8 cellular contexts compared by ENCODE assay signal in genomic region chr5:139646912-139647391, GRCh38. TPM values are rescaled to one million over a fixed set of nuclear protein-coding genes. Genes with fewer than 3 reads are reported as not detected.
DNase-seq lines count a peak whose midpoint lies in the region; ATAC-seq lines count a peak whose summit lies in the region.

No MANE protein-coding gene starts in this region.

- in situ Hi-C loops in G401 (cut with HindIII; ENCODE audit: low sequenced_read_pairs): loop anchor here (10.0 kb wide), 1 partner anchor 72 kb away; no protein-coding TSS in a partner anchor

- DNase-seq in G401 (ENCODE audit: low spot score) (peak; percentile 46), OCI-M1 (lab: John Stamatoyannopoulos, UW) (peak; percentile 83), left cardiac atrium (peak; percentile 41), posterior vena cava (ENCODE audit: low spot score) (peak; percentile 81), cortex of kidney (lab: John Stamatoyannopoulos, UW) (no peak)

- intact Hi-C loops in left cardiac atrium (cut with DNase I): no loop called here
- intact Hi-C loops in posterior vena cava (cut with DNase I): loop anchor here in 1 of 2 donors (5.0 kb wide), 1 partner anchor 40 kb away; no protein-coding TSS in a partner anchor

- ATAC-seq in left cardiac atrium (no peak), HG02973 (IDR thresholded peaks at IDR 0.05; ENCODE audit: unreplicated experiment) (no peak), HG03432 (IDR thresholded peaks at IDR 0.05; ENCODE audit: unreplicated experiment) (no peak), HG02623 (IDR thresholded peaks at IDR 0.05; ENCODE audit: unreplicated experiment) (no peak)

RNA-seq across cellular contexts. Expression of gene CXXC5, which starts 1.2 kb away (rescaled TPM):
- total RNA-seq in G401 (2014; rRNA removed; shearing (Covaris generic)): 280 and 322 TPM in 2 replicates
- total RNA-seq in left cardiac atrium (10 to 100 TPM; 33.4 to 44.1 TPM), posterior vena cava (10 to 100 TPM; 48.9 to 49.1 TPM)
